In the genomic region with DNA sequence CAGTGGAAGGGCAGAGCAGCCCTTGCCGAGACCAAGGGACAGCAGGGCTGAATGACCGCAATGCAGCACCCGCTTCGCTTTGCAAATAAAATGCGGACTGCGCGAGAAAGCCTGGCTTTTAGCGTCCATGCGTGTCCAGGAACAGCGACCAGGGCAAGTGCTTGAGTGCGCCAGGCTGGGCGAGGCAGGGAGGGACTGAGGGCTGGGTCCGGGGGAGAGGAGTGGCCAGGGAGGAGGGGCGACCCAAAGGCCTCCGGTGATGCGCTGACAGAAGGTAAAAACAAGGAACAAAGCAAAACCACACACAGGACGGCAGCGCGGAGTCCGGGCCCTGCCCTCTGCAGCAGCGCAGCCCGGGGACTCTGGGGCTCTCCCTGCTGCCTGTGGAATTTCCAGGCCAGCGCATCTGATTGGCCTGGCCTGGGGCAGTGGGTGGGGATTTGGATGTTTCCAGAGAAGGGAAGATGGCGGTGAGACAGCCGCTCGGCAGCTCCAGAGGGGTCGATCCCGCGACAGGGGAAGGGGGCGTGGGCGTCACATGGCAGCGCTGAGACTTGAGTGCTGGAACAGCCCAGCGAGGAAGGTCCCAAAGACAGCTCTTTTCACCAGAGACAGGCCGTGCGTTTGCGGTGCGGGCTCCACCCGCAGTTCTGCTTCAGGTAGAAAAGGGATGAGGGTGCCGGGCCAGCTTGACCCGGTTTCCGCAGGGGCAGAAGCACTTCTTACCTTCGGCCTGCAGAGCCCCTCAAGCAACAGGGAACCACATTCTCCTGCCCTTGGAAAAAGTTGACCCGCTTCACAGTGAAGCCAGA, we compare ENCODE assay signal across 1 cellular context.
TF ChIP-seq lines count a peak whose summit lies in the region.

No MANE protein-coding gene starts in this region.

TF ChIP-seq in HepG2, 621 proteins besides CTCF, POLR2A, EP300 and RAD21 (continued from another document and continues in another):
- TF ChIP-seq PRPF4 (IDR thresholded peaks at IDR 0.05; ENCODE audit: low read depth, low read length, poor library complexity, severe bottlenecking) = no peak
- TF ChIP-seq JUN (CRISPR knock-in tag; IDR thresholded peaks at IDR 0.05) = 0 out of 2 replicates have a peak, but pooled peaks have one; percentile 15
- peak; percentile 55; the same call in 1 of the 2 replicates for TF ChIP-seq KLF12 (CRISPR knock-in tag; IDR thresholded peaks at IDR 0.05; ENCODE audit: borderline replicate concordance)
- TF ChIP-seq, protein P1, sequence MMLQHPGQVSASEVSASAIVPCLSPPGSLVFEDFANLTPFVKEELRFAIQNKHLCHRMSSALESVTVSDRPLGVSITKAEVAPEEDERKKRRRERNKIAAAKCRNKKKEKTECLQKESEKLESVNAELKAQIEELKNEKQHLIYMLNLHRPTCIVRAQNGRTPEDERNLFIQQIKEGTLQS (CRISPR knock-in tag; IDR thresholded peaks at IDR 0.05) = no peak
- TF ChIP-seq, protein P2, sequence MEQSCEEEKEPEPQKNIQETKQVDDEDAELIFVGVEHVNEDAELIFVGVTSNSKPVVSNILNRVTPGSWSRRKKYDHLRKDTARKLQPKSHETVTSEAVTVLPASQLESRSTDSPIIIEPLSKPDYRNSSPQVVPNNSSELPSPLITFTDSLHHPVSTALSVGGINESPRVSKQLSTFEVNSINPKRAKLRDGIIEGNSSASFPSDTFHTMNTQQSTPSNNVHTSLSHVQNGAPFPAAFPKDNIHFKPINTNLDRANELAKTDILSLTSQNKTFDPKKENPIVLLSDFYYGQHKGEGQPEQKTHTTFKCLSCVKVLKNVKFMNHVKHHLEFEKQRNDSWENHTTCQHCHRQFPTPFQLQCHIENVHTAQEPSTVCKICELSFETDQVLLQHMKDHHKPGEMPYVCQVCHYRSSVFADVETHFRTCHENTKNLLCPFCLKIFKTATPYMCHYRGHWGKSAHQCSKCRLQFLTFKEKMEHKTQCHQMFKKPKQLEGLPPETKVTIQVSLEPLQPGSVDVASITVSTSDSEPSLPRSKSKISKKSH (CRISPR knock-in tag; IDR thresholded peaks at IDR 0.05; ENCODE audit: borderline replicate concordance) = peak; percentile 45; the same call in 1 of the 2 replicates
- TF ChIP-seq ZNF253 (CRISPR knock-in tag; IDR thresholded peaks at IDR 0.05; ENCODE audit: borderline replicate concordance) = peak; percentile 89; the same call in 1 of the 2 replicates
- TF ChIP-seq FOXC1 (CRISPR knock-in tag; IDR thresholded peaks at IDR 0.05; ENCODE audit: borderline replicate concordance) = peak; percentile 65; the same call in 1 of the 2 replicates
- TF ChIP-seq ATAD3A (CRISPR knock-in tag; IDR thresholded peaks at IDR 0.05) = no peak
- TF ChIP-seq, protein P3, sequence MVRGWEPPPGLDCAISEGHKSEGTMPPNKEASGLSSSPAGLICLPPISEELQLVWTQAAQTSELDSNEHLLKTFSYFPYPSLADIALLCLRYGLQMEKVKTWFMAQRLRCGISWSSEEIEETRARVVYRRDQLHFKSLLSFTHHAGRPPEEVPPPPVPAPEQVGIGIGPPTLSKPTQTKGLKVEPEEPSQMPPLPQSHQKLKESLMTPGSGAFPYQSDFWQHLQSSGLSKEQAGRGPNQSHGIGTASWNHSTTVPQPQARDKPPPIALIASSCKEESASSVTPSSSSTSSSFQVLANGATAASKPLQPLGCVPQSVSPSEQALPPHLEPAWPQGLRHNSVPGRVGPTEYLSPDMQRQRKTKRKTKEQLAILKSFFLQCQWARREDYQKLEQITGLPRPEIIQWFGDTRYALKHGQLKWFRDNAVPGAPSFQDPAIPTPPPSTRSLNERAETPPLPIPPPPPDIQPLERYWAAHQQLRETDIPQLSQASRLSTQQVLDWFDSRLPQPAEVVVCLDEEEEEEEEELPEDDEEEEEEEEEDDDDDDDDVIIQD (CRISPR knock-in tag; IDR thresholded peaks at IDR 0.05; ENCODE audit: low read depth) = peak; percentile 77
- TF ChIP-seq, protein P4, sequence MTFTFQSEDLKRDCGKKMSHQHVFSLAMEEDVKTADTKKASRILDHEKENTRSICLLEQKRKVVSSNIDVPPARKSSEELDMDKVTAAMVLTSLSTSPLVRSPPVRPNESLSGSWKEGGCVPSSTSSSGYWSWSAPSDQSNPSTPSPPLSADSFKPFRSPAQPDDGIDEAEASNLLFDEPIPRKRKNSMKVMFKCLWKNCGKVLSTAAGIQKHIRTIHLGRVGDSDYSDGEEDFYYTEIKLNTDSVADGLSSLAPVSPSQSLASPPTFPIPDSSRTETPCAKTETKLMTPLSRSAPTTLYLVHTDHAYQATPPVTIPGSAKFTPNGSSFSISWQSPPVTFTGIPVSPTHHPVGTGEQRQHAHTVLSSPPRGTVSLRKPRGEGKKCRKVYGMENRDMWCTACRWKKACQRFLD (CRISPR knock-in tag; IDR thresholded peaks at IDR 0.05; ENCODE audit: borderline replicate concordance) = no peak; the same call in 1 of the 2 replicates
- TF ChIP-seq, protein P5, sequence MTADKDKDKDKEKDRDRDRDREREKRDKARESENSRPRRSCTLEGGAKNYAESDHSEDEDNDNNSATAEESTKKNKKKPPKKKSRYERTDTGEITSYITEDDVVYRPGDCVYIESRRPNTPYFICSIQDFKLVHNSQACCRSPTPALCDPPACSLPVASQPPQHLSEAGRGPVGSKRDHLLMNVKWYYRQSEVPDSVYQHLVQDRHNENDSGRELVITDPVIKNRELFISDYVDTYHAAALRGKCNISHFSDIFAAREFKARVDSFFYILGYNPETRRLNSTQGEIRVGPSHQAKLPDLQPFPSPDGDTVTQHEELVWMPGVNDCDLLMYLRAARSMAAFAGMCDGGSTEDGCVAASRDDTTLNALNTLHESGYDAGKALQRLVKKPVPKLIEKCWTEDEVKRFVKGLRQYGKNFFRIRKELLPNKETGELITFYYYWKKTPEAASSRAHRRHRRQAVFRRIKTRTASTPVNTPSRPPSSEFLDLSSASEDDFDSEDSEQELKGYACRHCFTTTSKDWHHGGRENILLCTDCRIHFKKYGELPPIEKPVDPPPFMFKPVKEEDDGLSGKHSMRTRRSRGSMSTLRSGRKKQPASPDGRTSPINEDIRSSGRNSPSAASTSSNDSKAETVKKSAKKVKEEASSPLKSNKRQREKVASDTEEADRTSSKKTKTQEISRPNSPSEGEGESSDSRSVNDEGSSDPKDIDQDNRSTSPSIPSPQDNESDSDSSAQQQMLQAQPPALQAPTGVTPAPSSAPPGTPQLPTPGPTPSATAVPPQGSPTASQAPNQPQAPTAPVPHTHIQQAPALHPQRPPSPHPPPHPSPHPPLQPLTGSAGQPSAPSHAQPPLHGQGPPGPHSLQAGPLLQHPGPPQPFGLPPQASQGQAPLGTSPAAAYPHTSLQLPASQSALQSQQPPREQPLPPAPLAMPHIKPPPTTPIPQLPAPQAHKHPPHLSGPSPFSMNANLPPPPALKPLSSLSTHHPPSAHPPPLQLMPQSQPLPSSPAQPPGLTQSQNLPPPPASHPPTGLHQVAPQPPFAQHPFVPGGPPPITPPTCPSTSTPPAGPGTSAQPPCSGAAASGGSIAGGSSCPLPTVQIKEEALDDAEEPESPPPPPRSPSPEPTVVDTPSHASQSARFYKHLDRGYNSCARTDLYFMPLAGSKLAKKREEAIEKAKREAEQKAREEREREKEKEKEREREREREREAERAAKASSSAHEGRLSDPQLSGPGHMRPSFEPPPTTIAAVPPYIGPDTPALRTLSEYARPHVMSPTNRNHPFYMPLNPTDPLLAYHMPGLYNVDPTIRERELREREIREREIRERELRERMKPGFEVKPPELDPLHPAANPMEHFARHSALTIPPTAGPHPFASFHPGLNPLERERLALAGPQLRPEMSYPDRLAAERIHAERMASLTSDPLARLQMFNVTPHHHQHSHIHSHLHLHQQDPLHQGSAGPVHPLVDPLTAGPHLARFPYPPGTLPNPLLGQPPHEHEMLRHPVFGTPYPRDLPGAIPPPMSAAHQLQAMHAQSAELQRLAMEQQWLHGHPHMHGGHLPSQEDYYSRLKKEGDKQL (CRISPR knock-in tag; IDR thresholded peaks at IDR 0.05; ENCODE audit: low read depth) = peak; percentile 53; the same call in 1 of the 2 replicates
- TF ChIP-seq ZNF572 (CRISPR knock-in tag; IDR thresholded peaks at IDR 0.05) = no peak
- TF ChIP-seq, protein P6, sequence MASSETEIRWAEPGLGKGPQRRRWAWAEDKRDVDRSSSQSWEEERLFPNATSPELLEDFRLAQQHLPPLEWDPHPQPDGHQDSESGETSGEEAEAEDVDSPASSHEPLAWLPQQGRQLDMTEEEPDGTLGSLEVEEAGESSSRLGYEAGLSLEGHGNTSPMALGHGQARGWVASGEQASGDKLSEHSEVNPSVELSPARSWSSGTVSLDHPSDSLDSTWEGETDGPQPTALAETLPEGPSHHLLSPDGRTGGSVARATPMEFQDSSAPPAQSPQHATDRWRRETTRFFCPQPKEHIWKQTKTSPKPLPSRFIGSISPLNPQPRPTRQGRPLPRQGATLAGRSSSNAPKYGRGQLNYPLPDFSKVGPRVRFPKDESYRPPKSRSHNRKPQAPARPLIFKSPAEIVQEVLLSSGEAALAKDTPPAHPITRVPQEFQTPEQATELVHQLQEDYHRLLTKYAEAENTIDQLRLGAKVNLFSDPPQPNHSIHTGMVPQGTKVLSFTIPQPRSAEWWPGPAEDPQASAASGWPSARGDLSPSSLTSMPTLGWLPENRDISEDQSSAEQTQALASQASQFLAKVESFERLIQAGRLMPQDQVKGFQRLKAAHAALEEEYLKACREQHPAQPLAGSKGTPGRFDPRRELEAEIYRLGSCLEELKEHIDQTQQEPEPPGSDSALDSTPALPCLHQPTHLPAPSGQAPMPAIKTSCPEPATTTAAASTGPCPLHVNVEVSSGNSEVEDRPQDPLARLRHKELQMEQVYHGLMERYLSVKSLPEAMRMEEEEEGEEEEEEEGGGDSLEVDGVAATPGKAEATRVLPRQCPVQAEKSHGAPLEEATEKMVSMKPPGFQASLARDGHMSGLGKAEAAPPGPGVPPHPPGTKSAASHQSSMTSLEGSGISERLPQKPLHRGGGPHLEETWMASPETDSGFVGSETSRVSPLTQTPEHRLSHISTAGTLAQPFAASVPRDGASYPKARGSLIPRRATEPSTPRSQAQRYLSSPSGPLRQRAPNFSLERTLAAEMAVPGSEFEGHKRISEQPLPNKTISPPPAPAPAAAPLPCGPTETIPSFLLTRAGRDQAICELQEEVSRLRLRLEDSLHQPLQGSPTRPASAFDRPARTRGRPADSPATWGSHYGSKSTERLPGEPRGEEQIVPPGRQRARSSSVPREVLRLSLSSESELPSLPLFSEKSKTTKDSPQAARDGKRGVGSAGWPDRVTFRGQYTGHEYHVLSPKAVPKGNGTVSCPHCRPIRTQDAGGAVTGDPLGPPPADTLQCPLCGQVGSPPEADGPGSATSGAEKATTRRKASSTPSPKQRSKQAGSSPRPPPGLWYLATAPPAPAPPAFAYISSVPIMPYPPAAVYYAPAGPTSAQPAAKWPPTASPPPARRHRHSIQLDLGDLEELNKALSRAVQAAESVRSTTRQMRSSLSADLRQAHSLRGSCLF (CRISPR knock-in tag; IDR thresholded peaks at IDR 0.05; ENCODE audit: borderline replicate concordance) = no peak
- TF ChIP-seq MAFG (CRISPR knock-in tag; IDR thresholded peaks at IDR 0.05) = no peak
- no peak for TF ChIP-seq KDM1A (CRISPR knock-in tag; IDR thresholded peaks at IDR 0.05)
- no peak for TF ChIP-seq NBN (conservative IDR thresholded peaks at IDR 0.05)
- peak; percentile 57; the same call in 1 of the 2 replicates for TF ChIP-seq EEA1 (CRISPR knock-in tag; IDR thresholded peaks at IDR 0.05; ENCODE audit: borderline replicate concordance)
- peak; percentile 76; the same call in 1 of the 2 replicates for TF ChIP-seq TOPORS (CRISPR knock-in tag; IDR thresholded peaks at IDR 0.05)
- TF ChIP-seq, protein P7, sequence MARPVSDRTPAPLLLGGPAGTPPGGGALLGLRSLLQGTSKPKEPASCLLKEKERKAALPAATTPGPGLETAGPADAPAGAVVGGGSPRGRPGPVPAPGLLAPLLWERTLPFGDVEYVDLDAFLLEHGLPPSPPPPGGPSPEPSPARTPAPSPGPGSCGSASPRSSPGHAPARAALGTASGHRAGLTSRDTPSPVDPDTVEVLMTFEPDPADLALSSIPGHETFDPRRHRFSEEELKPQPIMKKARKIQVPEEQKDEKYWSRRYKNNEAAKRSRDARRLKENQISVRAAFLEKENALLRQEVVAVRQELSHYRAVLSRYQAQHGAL (CRISPR knock-in tag; IDR thresholded peaks at IDR 0.05; ENCODE audit: not compliant biosample characterization) = no peak
- no peak for TF ChIP-seq ZSCAN20 (CRISPR knock-in tag; IDR thresholded peaks at IDR 0.05; ENCODE audit: borderline replicate concordance)
- peak; percentile 91 for TF ChIP-seq ZBTB7B (CRISPR knock-in tag; IDR thresholded peaks at IDR 0.05)
- TF ChIP-seq, protein P8, sequence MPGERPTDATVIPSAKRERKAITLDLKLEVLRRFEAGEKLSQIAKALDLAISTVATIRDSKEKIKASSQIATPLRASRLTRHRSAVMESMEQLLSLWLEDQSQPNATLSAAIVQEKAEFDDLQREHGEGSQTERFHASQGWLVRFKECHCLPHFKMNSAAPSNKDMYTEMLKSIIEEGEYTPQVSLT (CRISPR knock-in tag; IDR thresholded peaks at IDR 0.05; ENCODE audit: borderline replicate concordance, low read depth) = no peak
- TF ChIP-seq ZKSCAN1 (IDR thresholded peaks at IDR 0.05; ENCODE audit: low read length) = no peak
- peak; percentile 95 for TF ChIP-seq SRY (CRISPR knock-in tag; IDR thresholded peaks at IDR 0.05)
- TF ChIP-seq, protein P9, sequence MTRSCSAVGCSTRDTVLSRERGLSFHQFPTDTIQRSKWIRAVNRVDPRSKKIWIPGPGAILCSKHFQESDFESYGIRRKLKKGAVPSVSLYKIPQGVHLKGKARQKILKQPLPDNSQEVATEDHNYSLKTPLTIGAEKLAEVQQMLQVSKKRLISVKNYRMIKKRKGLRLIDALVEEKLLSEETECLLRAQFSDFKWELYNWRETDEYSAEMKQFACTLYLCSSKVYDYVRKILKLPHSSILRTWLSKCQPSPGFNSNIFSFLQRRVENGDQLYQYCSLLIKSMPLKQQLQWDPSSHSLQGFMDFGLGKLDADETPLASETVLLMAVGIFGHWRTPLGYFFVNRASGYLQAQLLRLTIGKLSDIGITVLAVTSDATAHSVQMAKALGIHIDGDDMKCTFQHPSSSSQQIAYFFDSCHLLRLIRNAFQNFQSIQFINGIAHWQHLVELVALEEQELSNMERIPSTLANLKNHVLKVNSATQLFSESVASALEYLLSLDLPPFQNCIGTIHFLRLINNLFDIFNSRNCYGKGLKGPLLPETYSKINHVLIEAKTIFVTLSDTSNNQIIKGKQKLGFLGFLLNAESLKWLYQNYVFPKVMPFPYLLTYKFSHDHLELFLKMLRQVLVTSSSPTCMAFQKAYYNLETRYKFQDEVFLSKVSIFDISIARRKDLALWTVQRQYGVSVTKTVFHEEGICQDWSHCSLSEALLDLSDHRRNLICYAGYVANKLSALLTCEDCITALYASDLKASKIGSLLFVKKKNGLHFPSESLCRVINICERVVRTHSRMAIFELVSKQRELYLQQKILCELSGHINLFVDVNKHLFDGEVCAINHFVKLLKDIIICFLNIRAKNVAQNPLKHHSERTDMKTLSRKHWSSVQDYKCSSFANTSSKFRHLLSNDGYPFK (CRISPR knock-in tag; IDR thresholded peaks at IDR 0.05; ENCODE audit: borderline replicate concordance) = peak; percentile 76; the same call in 1 of the 2 replicates
- no peak for TF ChIP-seq SRSF4 (IDR thresholded peaks at IDR 0.05; ENCODE audit: low read depth, low read length, poor library complexity, severe bottlenecking)
- peak; percentile 69 for TF ChIP-seq MIXL1 (CRISPR knock-in tag; IDR thresholded peaks at IDR 0.05)
- TF ChIP-seq, protein P10, sequence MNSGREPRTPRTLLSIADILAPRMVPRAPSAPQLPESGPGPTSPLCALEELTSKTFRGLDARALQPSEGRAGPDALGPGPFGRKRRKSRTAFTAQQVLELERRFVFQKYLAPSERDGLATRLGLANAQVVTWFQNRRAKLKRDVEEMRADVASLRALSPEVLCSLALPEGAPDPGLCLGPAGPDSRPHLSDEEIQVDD (CRISPR knock-in tag; IDR thresholded peaks at IDR 0.05; ENCODE audit: borderline replicate concordance) = no peak
- TF ChIP-seq ARNTL (CRISPR knock-in tag; IDR thresholded peaks at IDR 0.05) = no peak; the same call in 1 of the 2 replicates
- TF ChIP-seq ZFP62 (CRISPR knock-in tag; IDR thresholded peaks at IDR 0.05) = no peak
- TF ChIP-seq FOXA1 (IDR thresholded peaks at IDR 0.05) = no peak
- TF ChIP-seq FOXA1 (CRISPR knock-in tag; IDR thresholded peaks at IDR 0.05) = peak; percentile 19; the same call in 1 of the 2 replicates
- no peak for TF ChIP-seq ZNF296 (CRISPR knock-in tag; conservative IDR thresholded peaks at IDR 0.05)
